In the genomic region with DNA sequence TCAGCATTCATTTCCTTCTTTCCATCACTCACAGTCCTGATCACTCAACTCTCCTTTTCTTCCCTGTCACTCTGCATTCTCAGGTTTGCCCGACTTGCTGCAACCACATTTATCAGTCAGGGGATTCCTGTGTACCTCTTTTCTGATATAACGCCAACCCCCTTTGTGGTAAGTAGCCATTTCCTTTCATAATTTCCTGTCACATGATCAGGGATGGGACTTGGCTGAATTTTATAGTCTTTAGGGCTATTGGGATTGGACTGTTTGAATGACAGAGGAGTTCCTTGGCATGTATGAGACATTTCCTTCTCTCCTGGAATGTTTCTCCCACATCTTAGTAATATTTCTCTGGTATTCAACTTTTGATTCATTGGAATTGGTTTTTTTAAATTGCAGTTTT, we compare ENCODE assay signal across 10 cellular contexts. TPM values are rescaled to one million over a fixed set of nuclear protein-coding genes. Genes with fewer than 3 reads are reported as not detected.
DNase-seq lines count a peak whose midpoint lies in the region; FAIRE-seq and TF ChIP-seq lines count a peak whose summit lies in the region.
"Had no signal": no experiment of that assay in that cellular context is flagged by ENCODE, and none has a peak within 500 bp of the region (broad histone marks: within the 10 kb centered on the region; RNA-seq: fewer than 3 reads in every experiment).

No MANE protein-coding gene starts in this region.

- no peak overlapping the region for H2AFZ ChIP-seq in endothelial cell of umbilical vein (ENCODE audit: low read depth, low read length)

- peak; percentile 42 for DNase-seq in GM04504 (ENCODE audit: low read depth)
- peak; percentile 20 for DNase-seq in RKO (ENCODE audit: low spot score)
- DNase-seq in endothelial cell of umbilical vein (ENCODE audit: low read depth, low spot score) = peak; percentile 90
- DNase-seq in pulmonary artery endothelial cell (ENCODE audit: low read depth, low spot score) = peak; percentile 88
- no peak for DNase-seq in NCI-H146 (lab: John Stamatoyannopoulos, UW)
- no peak for DNase-seq in HK-2 (ENCODE audit: unreplicated experiment)
- DNase-seq in RPMI8226 = no peak
- DNase-seq: anterior cingulate cortex; NCI-H1436 treated with DMSO at 0.1 percent for 48 hours; stimulated activated CD4-positive, alpha-beta T cell treated with anti-CD3 and anti-CD28 coated beads, Interleukin-4, amount 100 ng/mL, for 1 hour had no signal

- H3K27me3 ChIP-seq in endothelial cell of umbilical vein (ENCODE audit: control insufficient read depth in 2 of 2, insufficient read depth in 2 of 2, low read length in 2 of 2) = no peaks in the 10 kb centered on the region

- H3K4me1 ChIP-seq in endothelial cell of umbilical vein (ENCODE audit: control insufficient read depth, extremely low read depth, insufficient read depth, low read length) = peaks cover 37% of the 10 kb centered on the region

- TF ChIP-seq CTCF in endothelial cell of umbilical vein (IDR thresholded peaks at IDR 0.05; ENCODE audit: extremely low read depth in 1 of 2, insufficient read depth in 1 of 2, low read depth in 1 of 2, low read length in 2 of 2) = no peak

- POLR2A ChIA-PET in endothelial cell of umbilical vein (lab: Charles Lee) = interaction anchor here (4.5 kb wide), 1 partner anchor 11 kb away, joined by 14 read pairs; the partner anchor contains the start of gene PGM2

- TF ChIP-seq POLR2A in endothelial cell of umbilical vein (IDR thresholded peaks at IDR 0.05; ENCODE audit: low read depth, low read length) = peak; percentile 20

- H3K4me2 ChIP-seq in endothelial cell of umbilical vein (ENCODE audit: insufficient read depth, low read length) = peak overlapping the region; percentile 21

- peak overlapping the region; percentile 87 for H3K27ac ChIP-seq in endothelial cell of umbilical vein (ENCODE audit: insufficient read depth, low read depth, low read length)

- peak; percentile 80 for FAIRE-seq in endothelial cell of umbilical vein (lab: Jason Lieb, UNC)

- peak overlapping the region; percentile 36 for H3K9ac ChIP-seq in endothelial cell of umbilical vein (replicated peaks; ENCODE audit: extremely low read depth, insufficient read depth, low read length)

- intact Hi-C loops in endothelial cell of umbilical vein (cut with micrococcal nuclease) = loop anchor here (1.0 kb wide), 1 partner anchor 11 kb away; the partner anchor contains the start of gene PGM2

- no peaks in the 10 kb centered on the region for H4K20me1 ChIP-seq in endothelial cell of umbilical vein (replicated peaks; ENCODE audit: control insufficient read depth, extremely low read depth, insufficient read depth, low read length)

- CTCF ChIA-PET in endothelial cell of umbilical vein (lab: Charles Lee) = interaction anchor here (1.0 to 3.2 kb wide), 2 partner anchors 10 to 198 kb away, joined by 4 to 21 read pairs; partner anchors contain the start of gene PGM2

- no peaks in the 10 kb centered on the region for H3K9me3 ChIP-seq in endothelial cell of umbilical vein (replicated peaks; ENCODE audit: control insufficient read depth, insufficient read depth, low read length)

- no peaks in the 10 kb centered on the region for H3K9me1 ChIP-seq in endothelial cell of umbilical vein (replicated peaks; ENCODE audit: control insufficient read depth, extremely low read depth, insufficient read depth, low read length)

- dilution Hi-C loops in endothelial cell of umbilical vein (cut with MboI; ENCODE audit: extremely low pct_ligation_motif_present, low sequenced_read_pairs) = no loop called here

- peaks cover 15 to 17% of the 10 kb centered on the region in 2 experiments for H3K36me3 ChIP-seq in endothelial cell of umbilical vein (ENCODE audit: control insufficient read depth in 2 of 2, extremely low read depth in 1 of 2, insufficient read depth in 2 of 2, low read length in 2 of 2)

- H3K4me3 ChIP-seq in endothelial cell of umbilical vein (replicated peaks in 1 of 3; ENCODE audit: insufficient read depth in 1 of 3, low read depth in 1 of 3, low read length in 3 of 3) = peak overlapping the region in 1 of 3 experiments; percentile 4

- no TSS peak for BruUV-seq in endothelial cell of umbilical vein (replicated peaks; lab: Mats Ljungman, UMichigan)

- H3K79me2 ChIP-seq in endothelial cell of umbilical vein (ENCODE audit: control insufficient read depth, insufficient read depth, low read length) = peaks cover 12% of the 10 kb centered on the region

TF ChIP-seq in endothelial cell of umbilical vein, 7 proteins besides CTCF, POLR2A, EP300 and RAD21:
- TF ChIP-seq MYC (IDR thresholded peaks at IDR 0.05; ENCODE audit: low read depth, low read length) (no peak), FOS (IDR thresholded peaks at IDR 0.05; ENCODE audit: borderline replicate concordance, insufficient read depth, low read length) (peak; percentile 76), EZH2 (IDR thresholded peaks at IDR 0.05; ENCODE audit: borderline replicate concordance, low read depth, low read length, severe bottlenecking) (no peak), JUN (IDR thresholded peaks at IDR 0.05; ENCODE audit: borderline replicate concordance, insufficient read depth, insufficient read length, low read depth) (peak; percentile 67), GATA2 (IDR thresholded peaks at IDR 0.05; ENCODE audit: insufficient read depth, insufficient read length, low read depth, low read length) (peak; percentile 56), POLR2AphosphoS5 (IDR thresholded peaks at IDR 0.05; ENCODE audit: insufficient read depth, low read depth, low read length) (peak; percentile 71)
- TF ChIP-seq, protein P1, sequence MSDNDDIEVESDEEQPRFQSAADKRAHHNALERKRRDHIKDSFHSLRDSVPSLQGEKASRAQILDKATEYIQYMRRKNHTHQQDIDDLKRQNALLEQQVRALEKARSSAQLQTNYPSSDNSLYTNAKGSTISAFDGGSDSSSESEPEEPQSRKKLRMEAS (IDR thresholded peaks at IDR 0.05; ENCODE audit: insufficient read depth, insufficient read length) = no peak
TF ChIP-seq in endothelial cell of umbilical vein: peak in this region for 4.

RNA-seq across cellular contexts. Expression of gene PGM2, which starts 11.0 kb away (rescaled TPM):
- 45.8 and 53.9 TPM in 2 replicates for total RNA-seq in endothelial cell of umbilical vein
- polyA plus RNA-seq in endothelial cell of umbilical vein = 11.2 and 17.9 TPM in 2 replicates
- polyA plus RNA-seq in endothelial cell of umbilical vein (2011; cell fraction: cytosol; rRNA removed) = 23.1 and 24.8 TPM in 2 replicates
- 42.4 and 43.4 TPM in 2 replicates for polyA plus RNA-seq in endothelial cell of umbilical vein (2011; cell fraction: nucleus; rRNA removed)
- 35.0 and 48.9 TPM in 2 replicates for polyA plus RNA-seq in endothelial cell of umbilical vein (2012)
- polyA minus RNA-seq in endothelial cell of umbilical vein = 17.2 and 19.2 TPM in 2 replicates
- 13.5 TPM for polyA minus RNA-seq in endothelial cell of umbilical vein (2011; cell fraction: cytosol; rRNA and poly(A)+ RNA removed)
- 16.8 and 17.5 TPM in 2 replicates for polyA minus RNA-seq in endothelial cell of umbilical vein (2011; cell fraction: nucleus; rRNA and poly(A)+ RNA removed)
- total RNA-seq in pulmonary artery endothelial cell = 47.8 and 66.0 TPM in 2 replicates

RNA-seq across cellular contexts. Expression of gene TBC1D1, which starts 53.4 kb away (rescaled TPM):
- 112 and 116 TPM in 2 replicates for total RNA-seq in endothelial cell of umbilical vein
- polyA plus RNA-seq in endothelial cell of umbilical vein = 62.9 and 63.5 TPM in 2 replicates
- polyA plus RNA-seq in endothelial cell of umbilical vein (2011; cell fraction: cytosol; rRNA removed) = 65.9 and 72.9 TPM in 2 replicates
- polyA plus RNA-seq in endothelial cell of umbilical vein (2011; cell fraction: nucleus; rRNA removed) = 44.8 and 49.8 TPM in 2 replicates
- polyA plus RNA-seq in endothelial cell of umbilical vein (2012) = 95.1 and 128 TPM in 2 replicates
- 85.6 and 104 TPM in 2 replicates for polyA minus RNA-seq in endothelial cell of umbilical vein
- 16.6 TPM for polyA minus RNA-seq in endothelial cell of umbilical vein (2011; cell fraction: cytosol; rRNA and poly(A)+ RNA removed)
- polyA minus RNA-seq in endothelial cell of umbilical vein (2011; cell fraction: nucleus; rRNA and poly(A)+ RNA removed) = 45.2 and 46.1 TPM in 2 replicates
- total RNA-seq in pulmonary artery endothelial cell = 121 and 135 TPM in 2 replicates

Comparison
In these comparisons a context has a peak if more than half of its experiments do, and no peak if none do; other contexts are left out.
1. DNase-seq: peak in GM04504 (single experiment), RKO (single experiment), endothelial cell of umbilical vein (single experiment) and pulmonary artery endothelial cell (single experiment); none in NCI-H146 (single experiment), HK-2 (single experiment) and RPMI8226 (single experiment).